21 cellular contexts compared by ENCODE assay signal in genomic region chr6:30194797-30195690, GRCh38. TPM values are rescaled to one million over a fixed set of nuclear protein-coding genes. Genes with fewer than 3 reads are reported as not detected.
DNase-seq lines count a peak whose midpoint lies in the region; ATAC-seq and TF ChIP-seq lines count a peak whose summit lies in the region.
"Had no signal": no experiment of that assay in that cellular context is flagged by ENCODE, and none has a peak within 500 bp of the region (broad histone marks: within the 10 kb centered on the region; RNA-seq: fewer than 3 reads in every experiment).

No MANE protein-coding gene starts in this region.

- intact Hi-C loops in left ventricle myocardium superior (cut with micrococcal nuclease): no loop called here
- intact Hi-C loops in activated CD8-positive, alpha-beta T cell treated with anti-CD3 and anti-CD28 coated beads for 36 hours (cut with micrococcal nuclease): no loop called here

- DNase-seq in left ventricle myocardium superior (no peak), right atrium auricular region (ENCODE audit: low spot score) (no peak), glutamatergic neuron (peak; percentile 82), dedifferentiated amniotic fluid mesenchymal stem cell (ENCODE audit: extremely low spot score) (no peak), NCI-H146 treated with DMSO at 0.1 percent for 48 hours (lab: John Stamatoyannopoulos, UW; ENCODE audit: unreplicated experiment) (no peak), NCI-H446 treated with DMSO at 0.1 percent for 48 hours (lab: John Stamatoyannopoulos, UW) (no peak), progenitor cell of endocrine pancreas (ENCODE audit: low spot score, unreplicated experiment) (no peak)
- DNase-seq in activated CD8-positive, alpha-beta T cell treated with anti-CD3 and anti-CD28 coated beads for 36 hours: no peak
- DNase-seq: activated CD8-positive, alpha-beta memory T cell treated with anti-CD3 and anti-CD28 coated beads for 24 hours; activated effector memory CD4-positive, alpha-beta T cell treated with Interleukin-2 at 50 U/mL for 16 hours; DMS153; islet precursor cell; mesendoderm; NCI-H187; NCI-H510A; stimulated activated CD4-positive, alpha-beta T cell treated with anti-CD3 and anti-CD28 coated beads, Interleukin-2, amount 100 ng/mL, for 48 hours had no signal

- CTCF ChIA-PET in activated CD8-positive, alpha-beta T cell treated with anti-CD3 and anti-CD28 coated beads for 36 hours (lab: Charles Lee): interaction anchor here (0.7 to 1.4 kb wide), 3 partner anchors 14 to 91 kb away, joined by 3 read pairs; no protein-coding TSS in a partner anchor

- H3K9me3 ChIP-seq in right atrium auricular region: no peaks in the 10 kb centered on the region
- H3K9me3 ChIP-seq: ascending aorta had no signal

- H3K36me3 ChIP-seq in right atrium auricular region: peaks cover 55% of the 10 kb centered on the region

- peak; percentile 51 for ATAC-seq in left ventricle myocardium superior
- no peak for ATAC-seq in activated CD8-positive, alpha-beta T cell treated with anti-CD3 and anti-CD28 coated beads for 36 hours
- ATAC-seq: HepG2 had no signal

- H3K27ac ChIP-seq in right atrium auricular region: no peak overlapping the region
- H3K27ac ChIP-seq: ascending aorta had no signal

- no peak overlapping the region for H3K4me3 Mint-ChIP-seq in activated CD8-positive, alpha-beta T cell treated with anti-CD3 and anti-CD28 coated beads for 36 hours
- peak overlapping the region; percentile 48 for H3K4me3 Mint-ChIP-seq in glutamatergic neuron (ENCODE audit: unreplicated experiment)
- no peak overlapping the region for H3K4me3 Mint-ChIP-seq in progenitor cell of endocrine pancreas (ENCODE audit: low read depth)

- H3K27me3 Mint-ChIP-seq in activated CD8-positive, alpha-beta T cell treated with anti-CD3 and anti-CD28 coated beads for 36 hours: no peaks in the 10 kb centered on the region
- H3K27me3 Mint-ChIP-seq in glutamatergic neuron (ENCODE audit: unreplicated experiment): peaks cover 14% of the 10 kb centered on the region
- H3K27me3 Mint-ChIP-seq in progenitor cell of endocrine pancreas: no peaks in the 10 kb centered on the region

- peaks cover 38% of the 10 kb centered on the region for H3K36me3 Mint-ChIP-seq in activated CD8-positive, alpha-beta T cell treated with anti-CD3 and anti-CD28 coated beads for 36 hours (ENCODE audit: low read depth)
- H3K36me3 Mint-ChIP-seq in glutamatergic neuron (ENCODE audit: unreplicated experiment) (no peaks in the 10 kb centered on the region), progenitor cell of endocrine pancreas (ENCODE audit: insufficient read depth) (peaks cover 21% of the 10 kb centered on the region)

- H3K27me3 ChIP-seq in right atrium auricular region: no peaks in the 10 kb centered on the region
- H3K27me3 ChIP-seq: ascending aorta had no signal

- no peak overlapping the region for H3K4me3 ChIP-seq in right atrium auricular region
- H3K4me3 ChIP-seq: ascending aorta had no signal

- POLR2A ChIA-PET in activated CD8-positive, alpha-beta T cell treated with anti-CD3 and anti-CD28 coated beads for 36 hours (lab: Charles Lee): interaction anchor here (0.6 to 4.4 kb wide), 5 partner anchors 9 to 601 kb away, joined by 3 to 31 read pairs (median 3); partner anchors contain the start of gene TRIM26

- no peaks in the 10 kb centered on the region for H3K9me3 Mint-ChIP-seq in activated CD8-positive, alpha-beta T cell treated with anti-CD3 and anti-CD28 coated beads for 36 hours
- peaks cover 11% of the 10 kb centered on the region for H3K9me3 Mint-ChIP-seq in glutamatergic neuron (ENCODE audit: unreplicated experiment)
- no peaks in the 10 kb centered on the region for H3K9me3 Mint-ChIP-seq in progenitor cell of endocrine pancreas (ENCODE audit: low read depth)

- peak overlapping the region; percentile 28 for H3K27ac Mint-ChIP-seq in activated CD8-positive, alpha-beta T cell treated with anti-CD3 and anti-CD28 coated beads for 36 hours
- H3K27ac Mint-ChIP-seq in glutamatergic neuron (ENCODE audit: unreplicated experiment) (peak overlapping the region; percentile 100), progenitor cell of endocrine pancreas (no peak overlapping the region)

- H3K4me1 ChIP-seq in right atrium auricular region: no peaks in the 10 kb centered on the region
- H3K4me1 ChIP-seq: ascending aorta had no signal

- peaks cover 3% of the 10 kb centered on the region for H3K4me1 Mint-ChIP-seq in activated CD8-positive, alpha-beta T cell treated with anti-CD3 and anti-CD28 coated beads for 36 hours (ENCODE audit: low read depth)
- peaks cover 28% of the 10 kb centered on the region for H3K4me1 Mint-ChIP-seq in glutamatergic neuron (ENCODE audit: low read depth, unreplicated experiment)
- no peaks in the 10 kb centered on the region for H3K4me1 Mint-ChIP-seq in progenitor cell of endocrine pancreas (ENCODE audit: low read depth)

- TF ChIP-seq CTCF in right atrium auricular region (IDR thresholded peaks at IDR 0.05) (no peak), glutamatergic neuron (IDR thresholded peaks at IDR 0.05; ENCODE audit: partially characterized antibody, unreplicated experiment) (no peak), progenitor cell of endocrine pancreas (IDR thresholded peaks at IDR 0.05; ENCODE audit: unreplicated experiment) (no peak)
- TF ChIP-seq CTCF in activated CD8-positive, alpha-beta T cell treated with anti-CD3 and anti-CD28 coated beads for 36 hours (IDR thresholded peaks at IDR 0.05): no peak

RNA-seq across cellular contexts. Expression of gene TRIM26, which starts 18.2 kb away (rescaled TPM):
- total RNA-seq in left ventricle myocardium superior (21.9 TPM), right atrium auricular region (10 to 100 TPM; 20.0 to 27.8 TPM), glutamatergic neuron (ENCODE audit: unreplicated experiment) (58.5 TPM), progenitor cell of endocrine pancreas (49.5 and 52.9 TPM in 2 replicates)
- 10 to 100 TPM; 43.4 to 45.0 TPM for total RNA-seq in activated CD8-positive, alpha-beta T cell treated with anti-CD3 and anti-CD28 coated beads for 36 hours

RNA-seq across cellular contexts. Expression of gene TRIM15, which starts 31.7 kb away (rescaled TPM):
- total RNA-seq in left ventricle myocardium superior (not detected), right atrium auricular region (not detected), glutamatergic neuron (ENCODE audit: unreplicated experiment) (not detected), progenitor cell of endocrine pancreas (not detected in 2 replicates)
- total RNA-seq in activated CD8-positive, alpha-beta T cell treated with anti-CD3 and anti-CD28 coated beads for 36 hours: not detected
- total RNA-seq: ascending aorta, epithelial cell of proximal tubule, temporal lobe had no signal

RNA-seq across cellular contexts. Expression of gene TRIM10, which starts 34.0 kb away (rescaled TPM):
- total RNA-seq in left ventricle myocardium superior (not detected), right atrium auricular region (not detected), glutamatergic neuron (ENCODE audit: unreplicated experiment) (not detected), progenitor cell of endocrine pancreas (not detected in 2 replicates)
- total RNA-seq in activated CD8-positive, alpha-beta T cell treated with anti-CD3 and anti-CD28 coated beads for 36 hours: not detected
- total RNA-seq: ascending aorta, epithelial cell of proximal tubule, MCF 10A had no signal

RNA-seq across cellular contexts. Expression of gene TRIM40, which starts 59.1 kb away (rescaled TPM):
- total RNA-seq in left ventricle myocardium superior (not detected), right atrium auricular region (not detected), glutamatergic neuron (ENCODE audit: unreplicated experiment) (not detected), progenitor cell of endocrine pancreas (not detected in 2 replicates)
- total RNA-seq in activated CD8-positive, alpha-beta T cell treated with anti-CD3 and anti-CD28 coated beads for 36 hours: not detected
- total RNA-seq: ascending aorta, epithelial cell of proximal tubule, HepG2, MCF 10A, temporal lobe had no signal
